Comparison of ENCODE assay signal across 1 cellular context in the genomic region with DNA sequence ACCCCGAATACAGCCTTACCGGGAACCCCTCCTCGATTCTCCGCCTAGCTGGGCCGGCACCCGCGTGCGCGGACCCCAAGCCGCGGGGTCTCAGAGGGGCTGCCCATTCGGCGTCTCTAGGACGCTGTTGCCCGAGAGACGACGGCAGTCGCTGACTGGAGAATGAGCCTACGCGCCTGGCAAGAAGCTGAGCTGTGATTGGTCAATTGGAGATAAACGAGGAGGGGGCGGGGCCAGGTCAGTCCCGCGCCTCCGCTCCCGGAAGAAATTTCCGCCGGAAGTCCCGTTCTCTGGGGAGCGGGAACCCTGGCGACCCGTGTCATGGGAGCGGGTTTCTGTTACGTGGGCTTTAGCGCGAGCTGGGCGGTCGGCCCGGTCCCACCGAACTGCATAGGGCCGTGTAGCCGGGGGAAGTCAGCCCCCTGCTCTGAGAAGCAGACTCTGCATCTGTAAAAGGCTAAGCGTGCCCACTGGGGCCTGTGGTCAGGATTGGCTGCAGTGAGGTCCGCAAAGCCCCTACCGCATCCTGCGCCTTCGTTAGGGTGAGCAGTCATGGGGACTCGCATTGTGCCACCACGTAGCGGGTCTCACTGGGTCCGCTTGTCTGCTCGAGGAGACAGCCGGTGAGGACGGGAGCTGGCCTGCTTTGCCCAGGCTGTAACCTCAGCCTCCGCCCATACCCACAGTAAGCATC.
TF ChIP-seq lines count a peak whose summit lies in the region.

A gene with protein sequence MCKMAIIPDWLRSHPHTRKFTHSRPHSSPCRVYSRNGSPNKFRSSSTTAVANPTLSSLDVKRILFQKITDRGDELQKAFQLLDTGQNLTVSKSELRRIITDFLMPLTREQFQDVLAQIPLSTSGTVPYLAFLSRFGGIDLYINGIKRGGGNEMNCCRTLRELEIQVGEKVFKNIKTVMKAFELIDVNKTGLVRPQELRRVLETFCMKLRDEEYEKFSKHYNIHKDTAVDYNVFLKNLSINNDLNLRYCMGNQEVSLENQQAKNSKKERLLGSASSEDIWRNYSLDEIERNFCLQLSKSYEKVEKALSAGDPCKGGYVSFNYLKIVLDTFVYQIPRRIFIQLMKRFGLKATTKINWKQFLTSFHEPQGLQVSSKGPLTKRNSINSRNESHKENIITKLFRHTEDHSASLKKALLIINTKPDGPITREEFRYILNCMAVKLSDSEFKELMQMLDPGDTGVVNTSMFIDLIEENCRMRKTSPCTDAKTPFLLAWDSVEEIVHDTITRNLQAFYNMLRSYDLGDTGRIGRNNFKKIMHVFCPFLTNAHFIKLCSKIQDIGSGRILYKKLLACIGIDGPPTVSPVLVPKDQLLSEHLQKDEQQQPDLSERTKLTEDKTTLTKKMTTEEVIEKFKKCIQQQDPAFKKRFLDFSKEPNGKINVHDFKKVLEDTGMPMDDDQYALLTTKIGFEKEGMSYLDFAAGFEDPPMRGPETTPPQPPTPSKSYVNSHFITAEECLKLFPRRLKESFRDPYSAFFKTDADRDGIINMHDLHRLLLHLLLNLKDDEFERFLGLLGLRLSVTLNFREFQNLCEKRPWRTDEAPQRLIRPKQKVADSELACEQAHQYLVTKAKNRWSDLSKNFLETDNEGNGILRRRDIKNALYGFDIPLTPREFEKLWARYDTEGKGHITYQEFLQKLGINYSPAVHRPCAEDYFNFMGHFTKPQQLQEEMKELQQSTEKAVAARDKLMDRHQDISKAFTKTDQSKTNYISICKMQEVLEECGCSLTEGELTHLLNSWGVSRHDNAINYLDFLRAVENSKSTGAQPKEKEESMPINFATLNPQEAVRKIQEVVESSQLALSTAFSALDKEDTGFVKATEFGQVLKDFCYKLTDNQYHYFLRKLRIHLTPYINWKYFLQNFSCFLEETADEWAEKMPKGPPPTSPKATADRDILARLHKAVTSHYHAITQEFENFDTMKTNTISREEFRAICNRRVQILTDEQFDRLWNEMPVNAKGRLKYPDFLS (N-terminal part only) (minus strand): TSS at position 157 of the 694 bp plus-strand sequence. CDS start 29,987 bp downstream, outside the sequence.

TF ChIP-seq in HEK293, 187 proteins besides CTCF, POLR2A, EP300 and RAD21 (continued from another document and continues in another):
- TF ChIP-seq, protein P1, sequence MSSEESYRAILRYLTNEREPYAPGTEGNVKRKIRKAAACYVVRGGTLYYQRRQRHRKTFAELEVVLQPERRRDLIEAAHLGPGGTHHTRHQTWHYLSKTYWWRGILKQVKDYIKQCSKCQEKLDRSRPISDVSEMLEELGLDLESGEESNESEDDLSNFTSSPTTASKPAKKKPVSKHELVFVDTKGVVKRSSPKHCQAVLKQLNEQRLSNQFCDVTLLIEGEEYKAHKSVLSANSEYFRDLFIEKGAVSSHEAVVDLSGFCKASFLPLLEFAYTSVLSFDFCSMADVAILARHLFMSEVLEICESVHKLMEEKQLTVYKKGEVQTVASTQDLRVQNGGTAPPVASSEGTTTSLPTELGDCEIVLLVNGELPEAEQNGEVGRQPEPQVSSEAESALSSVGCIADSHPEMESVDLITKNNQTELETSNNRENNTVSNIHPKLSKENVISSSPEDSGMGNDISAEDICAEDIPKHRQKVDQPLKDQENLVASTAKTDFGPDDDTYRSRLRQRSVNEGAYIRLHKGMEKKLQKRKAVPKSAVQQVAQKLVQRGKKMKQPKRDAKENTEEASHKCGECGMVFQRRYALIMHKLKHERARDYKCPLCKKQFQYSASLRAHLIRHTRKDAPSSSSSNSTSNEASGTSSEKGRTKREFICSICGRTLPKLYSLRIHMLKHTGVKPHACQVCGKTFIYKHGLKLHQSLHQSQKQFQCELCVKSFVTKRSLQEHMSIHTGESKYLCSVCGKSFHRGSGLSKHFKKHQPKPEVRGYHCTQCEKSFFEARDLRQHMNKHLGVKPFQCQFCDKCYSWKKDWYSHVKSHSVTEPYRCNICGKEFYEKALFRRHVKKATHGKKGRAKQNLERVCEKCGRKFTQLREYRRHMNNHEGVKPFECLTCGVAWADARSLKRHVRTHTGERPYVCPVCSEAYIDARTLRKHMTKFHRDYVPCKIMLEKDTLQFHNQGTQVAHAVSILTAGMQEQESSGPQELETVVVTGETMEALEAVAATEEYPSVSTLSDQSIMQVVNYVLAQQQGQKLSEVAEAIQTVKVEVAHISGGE (tag by site-specific recombination; conservative IDR thresholded peaks at IDR 0.05; ENCODE audit: low read depth): peak; percentile 93
- TF ChIP-seq IKZF3 (tag by site-specific recombination; IDR thresholded peaks at IDR 0.05): peak; percentile 68
- peak; percentile 69 for TF ChIP-seq SP7 (tag by site-specific recombination; IDR thresholded peaks at IDR 0.05)
- TF ChIP-seq ZNF174 (tag by site-specific recombination; IDR thresholded peaks at IDR 0.05): no peak
- no peak for TF ChIP-seq ZNF266 (tag by site-specific recombination; IDR thresholded peaks at IDR 0.05; ENCODE audit: low read depth)
- TF ChIP-seq ZFP69B (tag by site-specific recombination; IDR thresholded peaks at IDR 0.05): peak; percentile 32; the same call in 1 of the 2 replicates
- TF ChIP-seq OSR2 (tag by site-specific recombination; IDR thresholded peaks at IDR 0.05): no peak
- TF ChIP-seq GLIS2 (tag by site-specific recombination; IDR thresholded peaks at IDR 0.05): peak; percentile 61; the same call in 1 of the 2 replicates
- TF ChIP-seq ZNF549 (tag by site-specific recombination; IDR thresholded peaks at IDR 0.05): no peak
- TF ChIP-seq ZBTB21 (tag by site-specific recombination; IDR thresholded peaks at IDR 0.05): 0 out of 2 replicates have a peak, but pooled peaks have one; percentile 29
- TF ChIP-seq HOXD13 (CRISPR knock-in tag; IDR thresholded peaks at IDR 0.05; ENCODE audit: borderline replicate concordance): peak; percentile 92
- 0 out of 2 replicates have a peak, but pooled peaks have one; percentile 14 for TF ChIP-seq ZNF394 (tag by site-specific recombination; IDR thresholded peaks at IDR 0.05; ENCODE audit: borderline replicate concordance)
- TF ChIP-seq, protein P2, sequence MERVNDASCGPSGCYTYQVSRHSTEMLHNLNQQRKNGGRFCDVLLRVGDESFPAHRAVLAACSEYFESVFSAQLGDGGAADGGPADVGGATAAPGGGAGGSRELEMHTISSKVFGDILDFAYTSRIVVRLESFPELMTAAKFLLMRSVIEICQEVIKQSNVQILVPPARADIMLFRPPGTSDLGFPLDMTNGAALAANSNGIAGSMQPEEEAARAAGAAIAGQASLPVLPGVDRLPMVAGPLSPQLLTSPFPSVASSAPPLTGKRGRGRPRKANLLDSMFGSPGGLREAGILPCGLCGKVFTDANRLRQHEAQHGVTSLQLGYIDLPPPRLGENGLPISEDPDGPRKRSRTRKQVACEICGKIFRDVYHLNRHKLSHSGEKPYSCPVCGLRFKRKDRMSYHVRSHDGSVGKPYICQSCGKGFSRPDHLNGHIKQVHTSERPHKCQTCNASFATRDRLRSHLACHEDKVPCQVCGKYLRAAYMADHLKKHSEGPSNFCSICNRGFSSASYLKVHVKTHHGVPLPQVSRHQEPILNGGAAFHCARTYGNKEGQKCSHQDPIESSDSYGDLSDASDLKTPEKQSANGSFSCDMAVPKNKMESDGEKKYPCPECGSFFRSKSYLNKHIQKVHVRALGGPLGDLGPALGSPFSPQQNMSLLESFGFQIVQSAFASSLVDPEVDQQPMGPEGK (tag by site-specific recombination; IDR thresholded peaks at IDR 0.05): 0 out of 2 replicates have a peak, but pooled peaks have one; percentile 59
- peak; percentile 25; the same call in 1 of the 2 replicates for TF ChIP-seq ZBTB20 (tag by site-specific recombination; IDR thresholded peaks at IDR 0.05)
- TF ChIP-seq ZNF514 (tag by site-specific recombination; IDR thresholded peaks at IDR 0.05): no peak
- no peak for TF ChIP-seq ZNF548 (tag by site-specific recombination; IDR thresholded peaks at IDR 0.05)
- TF ChIP-seq RBAK (tag by site-specific recombination; IDR thresholded peaks at IDR 0.05): no peak
- no peak for TF ChIP-seq ZNF654 (tag by site-specific recombination; IDR thresholded peaks at IDR 0.05; ENCODE audit: low read depth)
- no peak for TF ChIP-seq ZNF747 (tag by site-specific recombination; IDR thresholded peaks at IDR 0.05)
- TF ChIP-seq ZNF2 (tag by site-specific recombination; IDR thresholded peaks at IDR 0.05): peak; percentile 64; the same call in 1 of the 2 replicates
- peak; percentile 71 for TF ChIP-seq ZNF629 (tag by site-specific recombination; IDR thresholded peaks at IDR 0.05)
- TF ChIP-seq ZFHX2 (tag by site-specific recombination; conservative IDR thresholded peaks at IDR 0.05): peak; percentile 45
- TF ChIP-seq ZNF792 (tag by site-specific recombination; IDR thresholded peaks at IDR 0.05): no peak
- TF ChIP-seq ZNF335 (tag by site-specific recombination; conservative IDR thresholded peaks at IDR 0.05): peak; percentile 78
- TF ChIP-seq, protein P3, sequence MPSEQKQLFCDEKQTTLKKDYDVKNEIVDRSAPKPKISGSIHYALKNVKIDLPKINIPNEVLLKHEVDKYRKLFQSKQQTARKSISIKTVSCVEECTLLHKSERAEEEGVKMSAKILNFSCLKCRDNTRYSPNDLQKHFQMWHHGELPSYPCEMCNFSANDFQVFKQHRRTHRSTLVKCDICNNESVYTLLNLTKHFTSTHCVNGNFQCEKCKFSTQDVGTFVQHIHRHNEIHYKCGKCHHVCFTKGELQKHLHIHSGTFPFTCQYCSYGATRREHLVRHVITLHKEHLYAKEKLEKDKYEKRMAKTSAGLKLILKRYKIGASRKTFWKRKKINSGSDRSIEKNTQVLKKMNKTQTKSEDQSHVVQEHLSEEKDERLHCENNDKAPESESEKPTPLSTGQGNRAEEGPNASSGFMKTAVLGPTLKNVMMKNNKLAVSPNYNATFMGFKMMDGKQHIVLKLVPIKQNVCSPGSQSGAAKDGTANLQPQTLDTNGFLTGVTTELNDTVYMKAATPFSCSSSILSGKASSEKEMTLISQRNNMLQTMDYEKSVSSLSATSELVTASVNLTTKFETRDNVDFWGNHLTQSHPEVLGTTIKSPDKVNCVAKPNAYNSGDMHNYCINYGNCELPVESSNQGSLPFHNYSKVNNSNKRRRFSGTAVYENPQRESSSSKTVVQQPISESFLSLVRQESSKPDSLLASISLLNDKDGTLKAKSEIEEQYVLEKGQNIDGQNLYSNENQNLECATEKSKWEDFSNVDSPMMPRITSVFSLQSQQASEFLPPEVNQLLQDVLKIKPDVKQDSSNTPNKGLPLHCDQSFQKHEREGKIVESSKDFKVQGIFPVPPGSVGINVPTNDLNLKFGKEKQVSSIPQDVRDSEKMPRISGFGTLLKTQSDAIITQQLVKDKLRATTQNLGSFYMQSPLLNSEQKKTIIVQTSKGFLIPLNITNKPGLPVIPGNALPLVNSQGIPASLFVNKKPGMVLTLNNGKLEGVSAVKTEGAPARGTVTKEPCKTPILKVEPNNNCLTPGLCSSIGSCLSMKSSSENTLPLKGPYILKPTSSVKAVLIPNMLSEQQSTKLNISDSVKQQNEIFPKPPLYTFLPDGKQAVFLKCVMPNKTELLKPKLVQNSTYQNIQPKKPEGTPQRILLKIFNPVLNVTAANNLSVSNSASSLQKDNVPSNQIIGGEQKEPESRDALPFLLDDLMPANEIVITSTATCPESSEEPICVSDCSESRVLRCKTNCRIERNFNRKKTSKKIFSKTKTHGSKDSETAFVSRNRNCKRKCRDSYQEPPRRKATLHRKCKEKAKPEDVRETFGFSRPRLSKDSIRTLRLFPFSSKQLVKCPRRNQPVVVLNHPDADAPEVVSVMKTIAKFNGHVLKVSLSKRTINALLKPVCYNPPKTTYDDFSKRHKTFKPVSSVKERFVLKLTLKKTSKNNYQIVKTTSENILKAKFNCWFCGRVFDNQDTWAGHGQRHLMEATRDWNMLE (tag by site-specific recombination; conservative IDR thresholded peaks at IDR 0.05; ENCODE audit: low read depth): peak; percentile 96
- TF ChIP-seq ZFP37 (tag by site-specific recombination; IDR thresholded peaks at IDR 0.05): peak; percentile 43; the same call in 1 of the 2 replicates
- no peak for TF ChIP-seq MEIS1 (CRISPR knock-in tag; IDR thresholded peaks at IDR 0.05; ENCODE audit: borderline replicate concordance)
- peak; percentile 33; the same call in 1 of the 2 replicates for TF ChIP-seq TRIM28 (IDR thresholded peaks at IDR 0.05; ENCODE audit: borderline replicate concordance, low read length)
- 0 out of 2 replicates have a peak, but pooled peaks have one; percentile 23 for TF ChIP-seq KLF16 (tag by site-specific recombination; IDR thresholded peaks at IDR 0.05)
- peak; percentile 44 for TF ChIP-seq SETDB1 (IDR thresholded peaks at IDR 0.05; ENCODE audit: insufficient read length, low read length)
- TF ChIP-seq ZXDB (tag by site-specific recombination; IDR thresholded peaks at IDR 0.05): peak; percentile 67; the same call in 1 of the 2 replicates
- 0 out of 2 replicates have a peak, but pooled peaks have one; percentile 58 for TF ChIP-seq YY1 (tag by site-specific recombination; IDR thresholded peaks at IDR 0.05)
- peak; percentile 52; the same call in 1 of the 2 replicates for TF ChIP-seq EGR2 (tag by site-specific recombination; IDR thresholded peaks at IDR 0.05; ENCODE audit: low read depth)
- TF ChIP-seq ZSCAN30 (tag by site-specific recombination; IDR thresholded peaks at IDR 0.05): 0 out of 2 replicates have a peak, but pooled peaks have one; percentile 16
- no peak for TF ChIP-seq ZNF140 (tag by site-specific recombination; IDR thresholded peaks at IDR 0.05)
- TF ChIP-seq ZNF677 (tag by site-specific recombination; IDR thresholded peaks at IDR 0.05): no peak
- TF ChIP-seq SP2 (tag by site-specific recombination; IDR thresholded peaks at IDR 0.05): peak; percentile 94
- TF ChIP-seq, protein P4, sequence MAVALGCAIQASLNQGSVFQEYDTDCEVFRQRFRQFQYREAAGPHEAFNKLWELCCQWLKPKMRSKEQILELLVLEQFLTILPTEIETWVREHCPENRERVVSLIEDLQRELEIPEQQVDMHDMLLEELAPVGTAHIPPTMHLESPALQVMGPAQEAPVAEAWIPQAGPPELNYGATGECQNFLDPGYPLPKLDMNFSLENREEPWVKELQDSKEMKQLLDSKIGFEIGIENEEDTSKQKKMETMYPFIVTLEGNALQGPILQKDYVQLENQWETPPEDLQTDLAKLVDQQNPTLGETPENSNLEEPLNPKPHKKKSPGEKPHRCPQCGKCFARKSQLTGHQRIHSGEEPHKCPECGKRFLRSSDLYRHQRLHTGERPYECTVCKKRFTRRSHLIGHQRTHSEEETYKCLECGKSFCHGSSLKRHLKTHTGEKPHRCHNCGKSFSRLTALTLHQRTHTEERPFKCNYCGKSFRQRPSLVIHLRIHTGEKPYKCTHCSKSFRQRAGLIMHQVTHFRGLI (tag by site-specific recombination; IDR thresholded peaks at IDR 0.05): no peak
- no peak for TF ChIP-seq ZNF600 (tag by site-specific recombination; IDR thresholded peaks at IDR 0.05)
- TF ChIP-seq, protein P5, sequence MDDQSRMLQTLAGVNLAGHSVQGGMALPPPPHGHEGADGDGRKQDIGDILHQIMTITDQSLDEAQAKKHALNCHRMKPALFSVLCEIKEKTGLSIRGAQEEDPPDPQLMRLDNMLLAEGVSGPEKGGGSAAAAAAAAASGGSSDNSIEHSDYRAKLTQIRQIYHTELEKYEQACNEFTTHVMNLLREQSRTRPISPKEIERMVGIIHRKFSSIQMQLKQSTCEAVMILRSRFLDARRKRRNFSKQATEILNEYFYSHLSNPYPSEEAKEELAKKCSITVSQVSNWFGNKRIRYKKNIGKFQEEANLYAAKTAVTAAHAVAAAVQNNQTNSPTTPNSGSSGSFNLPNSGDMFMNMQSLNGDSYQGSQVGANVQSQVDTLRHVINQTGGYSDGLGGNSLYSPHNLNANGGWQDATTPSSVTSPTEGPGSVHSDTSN (CRISPR knock-in tag; IDR thresholded peaks at IDR 0.05): 0 out of 2 replicates have a peak, but pooled peaks have one; percentile 38
- TF ChIP-seq GLI2 (tag by site-specific recombination; IDR thresholded peaks at IDR 0.05; ENCODE audit: borderline replicate concordance, low read depth): no peak
